ENCODE assay signal across 1 cellular context in genomic region chr12:40648519-40648918, GRCh38.
TF ChIP-seq lines count a peak whose summit lies in the region.

No MANE protein-coding gene starts in this region.

TF ChIP-seq in SK-N-SH, 30 proteins besides CTCF, POLR2A, EP300 and RAD21 (continued from another document):
- TF ChIP-seq REST (IDR thresholded peaks at IDR 0.05; ENCODE audit: low read depth, low read length) = no peak
TF ChIP-seq in SK-N-SH: peak in this region for 0.
